18 cellular contexts compared by ENCODE assay signal in genomic region chr6:139847322-139847797, GRCh38.
A peak's percentile ranks its signal among the peaks of the same experiment; 100 is the strongest.
DNase-seq lines count a peak whose midpoint lies in the region; ATAC-seq, FAIRE-seq and TF ChIP-seq lines count a peak whose summit lies in the region.
"Had no signal": no experiment of that assay in that cellular context is flagged by ENCODE, and none has a peak within 500 bp of the region (broad histone marks: within the 10 kb centered on the region; RNA-seq: fewer than 3 reads in every experiment).

No MANE protein-coding gene starts in this region.

- peaks cover 0 to 18% (median 4%) of the 10 kb centered on the region in 3 donors for H3K4me1 ChIP-seq in gastroesophageal sphincter
- peaks cover 0 to 2% of the 10 kb centered on the region in 2 donors for H3K4me1 ChIP-seq in small intestine (ENCODE audit: control insufficient read depth in 2 of 2, insufficient read depth in 1 of 2, low read depth in 1 of 2, low read length in 1 of 2)

- no peaks in the 10 kb centered on the region for H3K4me1 Mint-ChIP-seq in activated T-helper 17 cell treated with anti-CD3 and anti-CD28 coated beads, Interleukin-2, amount 50 U/mL, for 72 hours

- peak overlapping the region in 1 of 4 donors; percentile 38 for H3K27ac ChIP-seq in gastroesophageal sphincter
- peak overlapping the region in 1 of 2 donors; percentile 17 for H3K27ac ChIP-seq in small intestine (ENCODE audit: low read depth in 1 of 2, low read length in 1 of 2)

- H3K4me3 ChIP-seq in gastroesophageal sphincter (no peak overlapping the region), small intestine (ENCODE audit: low read depth in 1 of 2, low read length in 2 of 2) (no peak overlapping the region)

- TF ChIP-seq EP300 in gastroesophageal sphincter (IDR thresholded peaks at IDR 0.05), result no peak

- no peaks in the 10 kb centered on the region for H3K9me3 Mint-ChIP-seq in activated T-helper 17 cell treated with anti-CD3 and anti-CD28 coated beads, Interleukin-2, amount 50 U/mL, for 72 hours
- H3K9me3 Mint-ChIP-seq: activated T-helper 1 cell treated with anti-CD3 and anti-CD28 coated beads, Interleukin-12 subunit alpha, Interleukin-12 subunit beta, Interleukin-2, Interleukin-4 antibody, amounts not matched to agents 30 ng/mL and 10 ng/mL and 1 ng/mL, durations not matched to agents 14 hours and 24 hours and 36 hours; effector memory CD8-positive, alpha-beta T cell had no signal

- TF ChIP-seq CTCF in gastroesophageal sphincter (IDR thresholded peaks at IDR 0.05), result no peak

- no peaks in the 10 kb centered on the region for H3K36me3 Mint-ChIP-seq in activated T-helper 17 cell treated with anti-CD3 and anti-CD28 coated beads, Interleukin-2, amount 50 U/mL, for 72 hours (ENCODE audit: low read depth)
- H3K36me3 Mint-ChIP-seq: CD4-positive, alpha-beta memory T cell had no signal

- H3K27me3 Mint-ChIP-seq in activated T-helper 17 cell treated with anti-CD3 and anti-CD28 coated beads, Interleukin-2, amount 50 U/mL, for 72 hours, result peaks cover 2% of the 10 kb centered on the region

- no peak for TF ChIP-seq POLR2A in gastroesophageal sphincter (IDR thresholded peaks at IDR 0.05)

- H3K36me3 ChIP-seq in gastroesophageal sphincter, result no peaks in the 10 kb centered on the region
- no peaks in the 10 kb centered on the region for H3K36me3 ChIP-seq in small intestine (ENCODE audit: control insufficient read depth in 2 of 2, insufficient read depth in 2 of 2, low read length in 2 of 2)

- 30 to 40% methylated on average over 2 to 4 of the region's 4 CpGs for WGBS in gastroesophageal sphincter (ENCODE audit: low coverage in 1 of 2), 2 donors
- 11 to 46% (median 33%) methylated on average over 4 of the region's 4 CpGs for WGBS in small intestine, 3 donors

- ATAC-seq in left cardiac atrium, result peak; percentile 34 to 35
- peak; percentile 53 for ATAC-seq in gastroesophageal sphincter
- no peak for ATAC-seq in GM21360 (IDR thresholded peaks at IDR 0.05; ENCODE audit: unreplicated experiment)
- ATAC-seq in activated T-helper 17 cell treated with anti-CD3 and anti-CD28 coated beads, Interleukin-2, amount 50 U/mL, for 72 hours (replicated peaks), result no peak
- ATAC-seq: activated CD8-positive, alpha-beta T cell treated with anti-CD3 and anti-CD28 coated beads, Interleukin-2, amount 10 ng/mL, durations not matched to agents 7 days and 5 days; effector memory CD8-positive, alpha-beta T cell; PC-3 had no signal

- DNase-seq in left cardiac atrium (no peak), cardiac septum (ENCODE audit: low spot score) (no peak), NCI-H748 treated with DMSO at 0.1 percent for 48 hours (lab: John Stamatoyannopoulos, UW) (peak; percentile 14), small intestine (peak; percentile 21), RPMI8226 (no peak)
- DNase-seq: activated CD8-positive, alpha-beta T cell treated with anti-CD3 and anti-CD28 coated beads, Interleukin-2, amount 10 ng/mL, durations not matched to agents 7 days and 5 days; CD4-positive, alpha-beta memory T cell; central memory CD4-positive, alpha-beta T cell; effector memory CD8-positive, alpha-beta T cell; GOT3; NCI-H1436 treated with DMSO at 0.1 percent for 48 hours; NCI-H446 treated with DMSO at 0.1 percent for 48 hours; PC-3; stimulated activated CD4-positive, alpha-beta T cell treated with anti-CD3 and anti-CD28 coated beads, Interleukin-2, amount 100 ng/mL, for 24 hours had no signal

- no peak overlapping the region for H3K27ac Mint-ChIP-seq in activated T-helper 17 cell treated with anti-CD3 and anti-CD28 coated beads, Interleukin-2, amount 50 U/mL, for 72 hours
- H3K27ac Mint-ChIP-seq: activated CD8-positive, alpha-beta T cell treated with anti-CD3 and anti-CD28 coated beads, Interleukin-2, amount 10 ng/mL, durations not matched to agents 7 days and 5 days; activated T-helper 1 cell treated with anti-CD3 and anti-CD28 coated beads, Interleukin-12 subunit alpha, Interleukin-12 subunit beta, Interleukin-2, Interleukin-4 antibody, amounts not matched to agents 30 ng/mL and 10 ng/mL and 1 ng/mL, durations not matched to agents 14 hours and 24 hours and 36 hours; CD4-positive, alpha-beta memory T cell; effector memory CD8-positive, alpha-beta T cell had no signal

- H3K27me3 ChIP-seq in gastroesophageal sphincter (no peaks in the 10 kb centered on the region), small intestine (ENCODE audit: control insufficient read depth in 2 of 2, insufficient read depth in 2 of 2, low read length in 2 of 2) (no peaks in the 10 kb centered on the region)

- H3K9me3 ChIP-seq in gastroesophageal sphincter (peaks cover 0 to 6% (median 0%) of the 10 kb centered on the region in 3 donors), small intestine (ENCODE audit: control insufficient read depth, low read depth) (no peaks in the 10 kb centered on the region)

- FAIRE-seq in small intestine (lab: Jason Lieb, UNC), result no peak

- intact Hi-C loops in left cardiac atrium (cut with DNase I) (no loop called here), cardiac septum (cut with DNase I) (no loop called here)

- no peak overlapping the region for H3K4me3 Mint-ChIP-seq in activated T-helper 17 cell treated with anti-CD3 and anti-CD28 coated beads, Interleukin-2, amount 50 U/mL, for 72 hours
- H3K4me3 Mint-ChIP-seq: activated CD8-positive, alpha-beta T cell treated with anti-CD3 and anti-CD28 coated beads, Interleukin-2, amount 10 ng/mL, durations not matched to agents 7 days and 5 days; activated T-helper 1 cell treated with anti-CD3 and anti-CD28 coated beads, Interleukin-12 subunit alpha, Interleukin-12 subunit beta, Interleukin-2, Interleukin-4 antibody, amounts not matched to agents 30 ng/mL and 10 ng/mL and 1 ng/mL, durations not matched to agents 14 hours and 24 hours and 36 hours; CD4-positive, alpha-beta memory T cell; effector memory CD8-positive, alpha-beta T cell had no signal

Comparison
In these comparisons a context has a peak if more than half of its experiments do, and no peak if none do; other contexts are left out.
1. ATAC-seq: peak in left cardiac atrium (2 of 2) and gastroesophageal sphincter (single experiment); none in GM21360 (single experiment) and activated T-helper 17 cell treated with anti-CD3 and anti-CD28 coated beads, Interleukin-2, amount 50 U/mL, for 72 hours (single experiment).
2. DNase-seq: peak in NCI-H748 treated with DMSO at 0.1 percent for 48 hours (single experiment) and small intestine (single experiment); none in left cardiac atrium (single experiment), cardiac septum (single experiment) and RPMI8226 (single experiment).